ENCODE assay signal across 17 cellular contexts in the genomic region with DNA sequence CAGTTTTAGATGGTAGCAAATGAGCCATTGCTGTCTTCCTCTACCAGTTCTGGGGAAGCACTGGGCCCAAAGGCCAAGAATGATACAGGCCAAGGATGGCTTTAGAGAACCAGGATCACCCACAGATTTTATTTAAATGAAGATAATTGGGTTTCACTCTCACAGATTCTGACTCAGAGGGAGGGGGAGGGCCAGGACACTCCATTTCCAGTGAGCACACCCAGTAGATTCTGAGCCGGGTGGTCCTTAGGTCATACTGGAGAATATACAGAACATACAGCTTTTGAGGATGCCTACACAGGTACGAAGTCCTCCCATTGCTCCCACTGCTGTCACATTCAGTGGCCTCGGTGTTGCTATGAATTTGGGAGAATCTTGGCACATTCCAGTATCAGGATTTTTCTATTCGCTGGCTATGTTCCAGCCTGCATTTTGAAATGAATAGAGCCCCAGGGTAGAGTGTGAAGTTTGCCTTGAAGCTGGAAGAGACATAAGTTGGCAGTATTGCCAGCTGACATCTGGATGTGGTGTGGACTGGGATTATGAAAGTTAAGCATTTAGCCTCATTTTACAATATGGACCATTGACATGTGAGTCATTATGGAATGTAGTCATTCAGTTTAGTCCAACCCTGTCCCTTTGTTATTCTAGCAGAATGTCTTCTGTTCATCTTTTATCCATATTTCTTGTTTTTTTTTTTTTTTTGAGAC. TPM values are rescaled to one million over a fixed set of nuclear protein-coding genes. Genes with fewer than 3 reads are reported as not detected.
DNase-seq lines count a peak whose midpoint lies in the region; ATAC-seq, FAIRE-seq and TF ChIP-seq lines count a peak whose summit lies in the region.
"Had no signal": no experiment of that assay in that cellular context is flagged by ENCODE, and none has a peak within 500 bp of the region (broad histone marks: within the 10 kb centered on the region; RNA-seq: fewer than 3 reads in every experiment).

No MANE protein-coding gene starts in this region.

- H3K4me1 Mint-ChIP-seq in mesothelial cell of epicardium = peaks cover 51% of the 10 kb centered on the region

- H3K9ac ChIP-seq in IMR-90 (ENCODE audit: low read depth, low read length) (no peak overlapping the region), K562 (ENCODE audit: insufficient read depth in 1 of 2, low read depth in 2 of 2, low read length in 2 of 2) (no peak overlapping the region)
- H3K9ac ChIP-seq: BLaER1 treated with 17β-estradiol and CSF1 and Interleukin-3, amounts not matched to agents 10 nM and 100 nM had no signal

- CTCF ChIA-PET in BJ (lab: Yijun Ruan, JAX) = interaction anchor here (0.6 to 1.2 kb wide), 2 partner anchors 41 to 1052 kb away, joined by 3 read pairs; no protein-coding TSS in a partner anchor
- CTCF ChIA-PET in IMR-90 (lab: Yijun Ruan, JAX) = no interaction called here
- CTCF ChIA-PET in K562 (lab: Yijun Ruan, JAX; ENCODE audit: low intra/inter-chr PET ratio) = no interaction called here

- no peak overlapping the region for H2BK5ac ChIP-seq in IMR-90 (ENCODE audit: low read depth, low read length, poor library complexity, severe bottlenecking)

- TF ChIP-seq EP300 in K562 (IDR thresholded peaks at IDR 0.05; ENCODE audit: low read length) = no peak

- no peak overlapping the region for H4K91ac ChIP-seq in IMR-90 (ENCODE audit: insufficient read depth, low read depth, low read length)

- TF ChIP-seq RAD21 in IMR-90 (IDR thresholded peaks at IDR 0.05; ENCODE audit: low read length) (no peak), K562 (CRISPR knock-in tag; conservative IDR thresholded peaks at IDR 0.05 in 1 of 2, IDR thresholded peaks at IDR 0.05 in 1 of 2) (no peak)

- H3K27me3 ChIP-seq in BJ (ENCODE audit: control insufficient read depth, insufficient read depth, low read length) = no peaks in the 10 kb centered on the region
- no peaks in the 10 kb centered on the region for H3K27me3 ChIP-seq in IMR-90 (ENCODE audit: control insufficient read depth, insufficient read depth, low read length)
- H3K27me3 ChIP-seq in K562 (ENCODE audit: control insufficient read depth in 2 of 2, insufficient read depth in 2 of 2, low read length in 2 of 2) = no peaks in the 10 kb centered on the region
- H3K27me3 ChIP-seq: BLaER1 treated with 17β-estradiol and CSF1 and Interleukin-3, amounts not matched to agents 10 nM and 100 nM; heart right ventricle; right atrium auricular region had no signal

- H4K8ac ChIP-seq in IMR-90 (ENCODE audit: low read depth in 2 of 2, low read length in 2 of 2) = no peak overlapping the region

- no peak overlapping the region for H2BK15ac ChIP-seq in IMR-90 (ENCODE audit: low read depth, low read length)

- H3K9me3 Mint-ChIP-seq in mesothelial cell of epicardium = no peaks in the 10 kb centered on the region

- H3K4me3 Mint-ChIP-seq in mesothelial cell of epicardium = no peak overlapping the region

- no peak overlapping the region for H4K5ac ChIP-seq in IMR-90 (ENCODE audit: low read depth, low read length)

- ATAC-seq in IMR-90 (ENCODE audit: low read depth) = peak; percentile 42; the same call in 1 of the 2 replicates
- ATAC-seq in K562 = no peak
- ATAC-seq: heart right ventricle had no signal

- H3K4me2 ChIP-seq in IMR-90 (ENCODE audit: low read depth, low read length) (no peak overlapping the region), K562 (ENCODE audit: insufficient read depth, low read length) (no peak overlapping the region)
- H3K4me2 ChIP-seq: BLaER1 treated with 17β-estradiol and CSF1 and Interleukin-3, amounts not matched to agents 10 nM and 100 nM had no signal

- no peak overlapping the region for H2BK120ac ChIP-seq in IMR-90 (ENCODE audit: low read depth, low read length)

- H3K18ac ChIP-seq in IMR-90 (ENCODE audit: low read depth, low read length) = no peak overlapping the region

- H3K27ac ChIP-seq in IMR-90 (ENCODE audit: insufficient read depth, low read length) (no peak overlapping the region), K562 (ENCODE audit: extremely low read depth, low read depth, low read length) (no peak overlapping the region), caudate nucleus (ENCODE audit: low read depth, low read length) (no peak overlapping the region)
- H3K27ac ChIP-seq: BLaER1 treated with 17β-estradiol and CSF1 and Interleukin-3, amounts not matched to agents 10 nM and 100 nM; heart right ventricle; right atrium auricular region had no signal

- dilution Hi-C loops in IMR-90 (cut with HindIII; ENCODE audit: low sequenced_read_pairs, unreplicated experiment) = no loop called here

- H3K23ac ChIP-seq in IMR-90 (ENCODE audit: low read depth, low read length) = no peak overlapping the region

- TF ChIP-seq CTCF in BJ (IDR thresholded peaks at IDR 0.05; ENCODE audit: insufficient read depth, low read depth, low read length) (no peak), IMR-90 (conservative IDR thresholded peaks at IDR 0.05; ENCODE audit: low read depth, low read length) (no peak), K562 (IDR thresholded peaks at IDR 0.05 in 2 of 3, conservative IDR thresholded peaks at IDR 0.05 in 1 of 3; ENCODE audit: insufficient read depth in 2 of 3, low read depth in 1 of 3, low read length in 3 of 3) (no peak), mesothelial cell of epicardium (IDR thresholded peaks at IDR 0.05; ENCODE audit: unreplicated experiment) (no peak)

- FAIRE-seq in K562 (lab: Jason Lieb, UNC) = no peak
- FAIRE-seq: endothelial cell of umbilical vein, GM18507, GM19239 had no signal

- H3K4me1 ChIP-seq in IMR-90 (ENCODE audit: control insufficient read depth, insufficient read depth, low read length) (peaks cover 11% of the 10 kb centered on the region), K562 (replicated peaks in 1 of 2; ENCODE audit: control insufficient read depth in 2 of 2, insufficient read depth in 2 of 2, low read length in 2 of 2) (peaks cover 0 to 34% of the 10 kb centered on the region in 2 experiments; a peak in 4 of 5 replicates)
- H3K4me1 ChIP-seq: right atrium auricular region had no signal

- H3K9me3 ChIP-seq in IMR-90 (ENCODE audit: control insufficient read depth, insufficient read depth, low read length) (no peaks in the 10 kb centered on the region), K562 (replicated peaks; ENCODE audit: control insufficient read depth, insufficient read depth, low read depth, low read length) (no peaks in the 10 kb centered on the region)
- H3K9me3 ChIP-seq: BLaER1 treated with 17β-estradiol and CSF1 and Interleukin-3, amounts not matched to agents 10 nM and 100 nM; HAP-1; heart right ventricle; right atrium auricular region had no signal

- no peak overlapping the region for H3K4ac ChIP-seq in IMR-90 (ENCODE audit: low read depth, low read length)

- in situ Hi-C loops in IMR-90 (cut with MboI; ENCODE audit: low sequenced_read_pairs) (no loop called here), K562 (cut with MboI) (no loop called here)

- POLR2A ChIA-PET in BJ (lab: Charles Lee) (interaction anchor here (0.5 kb wide), 1 partner anchor 188 kb away, joined by 3 read pairs; no protein-coding TSS in a partner anchor), IMR-90 (lab: Charles Lee; ENCODE audit: unreplicated experiment) (no interaction called here), K562 (lab: Yijun Ruan, JAX) (no interaction called here)

- H3K36me3 ChIP-seq in BJ (ENCODE audit: control insufficient read depth, insufficient read depth, low read length) (no peaks in the 10 kb centered on the region), IMR-90 (ENCODE audit: control insufficient read depth, insufficient read depth, low read length) (no peaks in the 10 kb centered on the region), K562 (ENCODE audit: control insufficient read depth, insufficient read depth, low read length) (no peaks in the 10 kb centered on the region; the same call in 2 of the 3 replicates)
- H3K36me3 ChIP-seq: BLaER1 treated with 17β-estradiol and CSF1 and Interleukin-3, amounts not matched to agents 10 nM and 100 nM; HAP-1; heart right ventricle; right atrium auricular region had no signal

- H3K9me1 ChIP-seq in IMR-90 (ENCODE audit: insufficient read depth, low read length) (no peaks in the 10 kb centered on the region), K562 (ENCODE audit: control insufficient read depth, insufficient read depth, low read length) (no peaks in the 10 kb centered on the region)

- H3K14ac ChIP-seq in IMR-90 (replicated peaks; ENCODE audit: low read depth, low read length) = no peak overlapping the region

- DNase-seq in BJ (ENCODE audit: low read depth) (peak; percentile 47), IMR-90 (peak; percentile 52), K562 (ENCODE audit: extremely low read depth in 1 of 4, low spot score in 3 of 4) (no peak), hepatic stellate cell (ENCODE audit: low spot score) (peak; percentile 7), caudate nucleus (lab: John Stamatoyannopoulos, UW) (no peak), GM19238 (ENCODE audit: insufficient read length, low spot score) (no peak), mesothelial cell of epicardium (ENCODE audit: low spot score in 2 of 2, unreplicated experiment in 2 of 2) (no peak)
- DNase-seq in activated naive CD4-positive, alpha-beta T cell treated with Interleukin-2 at 50 U/mL for 16 hours = no peak
- DNase-seq: DMS 273 treated with DMSO at 0.1 percent for 48 hours, heart right ventricle, NCI-H2081 treated with DMSO at 0.1 percent for 48 hours had no signal

- no peaks in the 10 kb centered on the region for H3K27me3 Mint-ChIP-seq in mesothelial cell of epicardium (ENCODE audit: low read depth)

- WGBS in IMR-90 (ENCODE audit: extremely low coverage in 2 of 2, insufficient read length in 1 of 2), 2 experiments = 93% methylated on average over 3 of the region's 4 CpGs; no CpG with 5 or more reads in 1 of the 2 experiments
- WGBS in K562 (ENCODE audit: insufficient coverage, low coverage, missing lambda C conversion rate) = 74% methylated on average over 4 of the region's 4 CpGs

- H2AFZ ChIP-seq in IMR-90 (replicated peaks; ENCODE audit: low read length, poor library complexity) = no peak overlapping the region
- H2AFZ ChIP-seq in K562 (ENCODE audit: low read depth, low read length) = no peak overlapping the region

- no peaks in the 10 kb centered on the region for H3K36me3 Mint-ChIP-seq in mesothelial cell of epicardium

- no peak overlapping the region for H3K4me3 ChIP-seq in BJ (ENCODE audit: low read depth, low read length)
- H3K4me3 ChIP-seq in IMR-90 (ENCODE audit: insufficient read depth, low read depth, low read length) = no peak overlapping the region
- no peak overlapping the region for H3K4me3 ChIP-seq in K562
- H3K4me3 ChIP-seq: BLaER1 treated with 17β-estradiol and CSF1 and Interleukin-3, amounts not matched to agents 10 nM and 100 nM; HAP-1; heart right ventricle; right atrium auricular region had no signal

- H2BK20ac ChIP-seq in IMR-90 (ENCODE audit: low read depth, low read length) = no peak overlapping the region

- BruUV-seq in IMR-90 (replicated peaks; lab: Mats Ljungman, UMichigan) = no TSS peak
- BruUV-seq in K562 (replicated peaks; lab: Mats Ljungman, UMichigan) = no TSS peak

- H3K27ac Mint-ChIP-seq in mesothelial cell of epicardium = no peak overlapping the region

- TF ChIP-seq POLR2A in IMR-90 (IDR thresholded peaks at IDR 0.05; ENCODE audit: low read depth, low read length) (no peak), K562 (conservative IDR thresholded peaks at IDR 0.05) (no peak)

- H2AK9ac ChIP-seq in IMR-90 (replicated peaks; ENCODE audit: low read depth, low read length, poor library complexity) = no peak overlapping the region

- H4K20me1 ChIP-seq in IMR-90 (ENCODE audit: insufficient read depth, low read length) (no peaks in the 10 kb centered on the region), K562 (replicated peaks; ENCODE audit: control insufficient read depth, insufficient read depth, low read length) (no peaks in the 10 kb centered on the region)
- H4K20me1 ChIP-seq: BLaER1 treated with 17β-estradiol and CSF1 and Interleukin-3, amounts not matched to agents 10 nM and 100 nM had no signal

- no peaks in the 10 kb centered on the region for H3K79me1 ChIP-seq in IMR-90 (ENCODE audit: low read depth in 1 of 2, low read length in 2 of 2)

- no peak overlapping the region for H3K56ac ChIP-seq in IMR-90 (ENCODE audit: extremely low read depth, insufficient read depth, low read length)

- intact Hi-C loops in IMR-90 (cut with micrococcal nuclease) = no loop called here
- intact Hi-C loops in K562 (cut with micrococcal nuclease) = no loop called here

- no peaks in the 10 kb centered on the region for H3K79me2 ChIP-seq in K562 (ENCODE audit: control insufficient read depth, insufficient read depth, low read length)

- H2AK5ac ChIP-seq in IMR-90 (ENCODE audit: low read depth, low read length) = no peak overlapping the region

RNA-seq across cellular contexts. Expression of a gene that starts 45.8 kb away (rescaled TPM):
- polyA plus RNA-seq in BJ (2011; rRNA removed) (6.7 and 12.7 TPM in 2 replicates), IMR-90 (2012; rRNA removed) (4.7 and 5.0 TPM in 2 replicates), K562 (2011; rRNA removed) (14.3 and 16.1 TPM in 2 replicates), K562 (2014; fragmentation: Illumina TruSeq; extraction: Trizol) (11.8 and 15.3 TPM in 2 replicates), K562 (2014; fragmentation: Nextera tagmentation; extraction: Ambion mirVana) (1 to 10 TPM; 4.5 to 7.8 TPM), K562 (2014; rRNA removed) (8.0 and 11.2 TPM in 2 replicates)
- 8.0 and 10.3 TPM in 2 replicates for polyA minus RNA-seq in BJ (2011; rRNA and poly(A)+ RNA removed)
- total RNA-seq in IMR-90 (2012; rRNA removed) (10.4 and 13.3 TPM in 2 replicates), K562 (2014; rRNA removed) (8.1 and 9.7 TPM in 2 replicates), K562 (2014; rRNA removed; fragmentation: Illumina TruSeq; extraction: Trizol) (15.2 and 16.4 TPM in 2 replicates), K562 (2015; rRNA removed; fragmentation: Illumina TruSeq; extraction: Trizol) (11.2 and 13.5 TPM in 2 replicates), K562 (2021) (10.4 and 10.8 TPM in 2 replicates), mesothelial cell of epicardium (11.9 to 12.5 TPM (median 12.1 TPM) in 3 replicates)
- 0.77 and 1.7 TPM in 2 replicates for polyA plus RNA-seq in IMR-90 (2012; cell fraction: cytosol; rRNA removed)
- 1.2 and 7.7 TPM in 2 replicates for polyA plus RNA-seq in IMR-90 (2012; cell fraction: nucleus; rRNA removed; ENCODE audit: low replicate concordance)
- 15.1 and 44.2 TPM in 2 replicates for total RNA-seq in K562 (2011; cell fraction: chromatin; rRNA removed; ENCODE audit: low replicate concordance)
- total RNA-seq in K562 (2011; cell fraction: nucleolus; rRNA removed) = 8.5 and 10.4 TPM in 2 replicates
- total RNA-seq in K562 (2011; cell fraction: nucleoplasm; rRNA removed) = 18.7 and 19.4 TPM in 2 replicates
- polyA plus RNA-seq in K562 (2011; cell fraction: cytosol; rRNA removed) = 6.5 and 10.5 TPM in 2 replicates
- 6.8 and 7.4 TPM in 2 replicates for polyA plus RNA-seq in K562 (2011; cell fraction: nucleus; rRNA removed)
- polyA plus RNA-seq in K562 (2012) = 10.1 and 18.5 TPM in 2 replicates
- 30.7 and 37.5 TPM in 2 replicates for polyA minus RNA-seq in K562 (2011; rRNA and poly(A)+ RNA removed)
- 8.6 and 10.8 TPM in 2 replicates for polyA minus RNA-seq in K562 (2011; cell fraction: cytosol; rRNA and poly(A)+ RNA removed)
- 15.1 and 21.1 TPM in 2 replicates for polyA minus RNA-seq in K562 (2011; cell fraction: nucleus; rRNA and poly(A)+ RNA removed)

RNA-seq across cellular contexts. Expression of a gene that starts 47.0 kb away (rescaled TPM):
- polyA plus RNA-seq in BJ (2011; rRNA removed) (2.1 and 4.2 TPM in 2 replicates), IMR-90 (2012; rRNA removed) (1.9 and 2.6 TPM in 2 replicates), K562 (2011; rRNA removed) (1.6 and 1.9 TPM in 2 replicates), K562 (2014; fragmentation: Illumina TruSeq; extraction: Trizol) (2.3 and 2.5 TPM in 2 replicates), K562 (2014; fragmentation: Nextera tagmentation; extraction: Ambion mirVana) (1 to 10 TPM; 1.2 to 1.3 TPM), K562 (2014; rRNA removed) (1.7 and 3.6 TPM in 2 replicates)
- polyA minus RNA-seq in BJ (2011; rRNA and poly(A)+ RNA removed) = 1.8 and 2.2 TPM in 2 replicates
- total RNA-seq in IMR-90 (2012; rRNA removed) (9.0 and 14.2 TPM in 2 replicates), K562 (2014; rRNA removed) (3.0 and 3.4 TPM in 2 replicates), K562 (2014; rRNA removed; fragmentation: Illumina TruSeq; extraction: Trizol) (4.6 and 5.9 TPM in 2 replicates), K562 (2015; rRNA removed; fragmentation: Illumina TruSeq; extraction: Trizol) (3.4 and 3.8 TPM in 2 replicates), K562 (2021) (3.4 and 3.5 TPM in 2 replicates), mesothelial cell of epicardium (6.4 to 7.2 TPM (median 6.4 TPM) in 3 replicates)
- polyA plus RNA-seq in IMR-90 (2012; cell fraction: cytosol; rRNA removed) = 0.76 and 1.2 TPM in 2 replicates
- polyA plus RNA-seq in IMR-90 (2012; cell fraction: nucleus; rRNA removed; ENCODE audit: low replicate concordance) = 0.29 and 1.4 TPM in 2 replicates
- total RNA-seq in K562 (2011; cell fraction: chromatin; rRNA removed; ENCODE audit: low replicate concordance) = 4.4 and 11.7 TPM in 2 replicates
- total RNA-seq in K562 (2011; cell fraction: nucleolus; rRNA removed) = 3.8 TPM in 2 replicates
- total RNA-seq in K562 (2011; cell fraction: nucleoplasm; rRNA removed) = 6.3 and 6.6 TPM in 2 replicates
- 0.30 and 1.2 TPM in 2 replicates for polyA plus RNA-seq in K562 (2011; cell fraction: cytosol; rRNA removed)
- 0.77 and 1.1 TPM in 2 replicates for polyA plus RNA-seq in K562 (2011; cell fraction: nucleus; rRNA removed)
- 2.8 and 2.9 TPM in 2 replicates for polyA plus RNA-seq in K562 (2012)
- polyA minus RNA-seq in K562 (2011; rRNA and poly(A)+ RNA removed) = 3.7 and 4.5 TPM in 2 replicates
- 0.27 and 0.86 TPM in 2 replicates for polyA minus RNA-seq in K562 (2011; cell fraction: cytosol; rRNA and poly(A)+ RNA removed)
- polyA minus RNA-seq in K562 (2011; cell fraction: nucleus; rRNA and poly(A)+ RNA removed) = 2.3 and 4.7 TPM in 2 replicates

Comparison
In these comparisons a context has a peak if more than half of its experiments do, and no peak if none do; other contexts are left out.
1. DNase-seq: peak in BJ (single experiment), IMR-90 (single experiment) and hepatic stellate cell (single experiment); none in K562 (0 of 4), caudate nucleus (0 of 61), GM19238 (single experiment), mesothelial cell of epicardium (0 of 2) and activated naive CD4-positive, alpha-beta T cell treated with Interleukin-2 at 50 U/mL for 16 hours (single experiment).